ENCODE assay signal across 8 cellular contexts in the genomic region with DNA sequence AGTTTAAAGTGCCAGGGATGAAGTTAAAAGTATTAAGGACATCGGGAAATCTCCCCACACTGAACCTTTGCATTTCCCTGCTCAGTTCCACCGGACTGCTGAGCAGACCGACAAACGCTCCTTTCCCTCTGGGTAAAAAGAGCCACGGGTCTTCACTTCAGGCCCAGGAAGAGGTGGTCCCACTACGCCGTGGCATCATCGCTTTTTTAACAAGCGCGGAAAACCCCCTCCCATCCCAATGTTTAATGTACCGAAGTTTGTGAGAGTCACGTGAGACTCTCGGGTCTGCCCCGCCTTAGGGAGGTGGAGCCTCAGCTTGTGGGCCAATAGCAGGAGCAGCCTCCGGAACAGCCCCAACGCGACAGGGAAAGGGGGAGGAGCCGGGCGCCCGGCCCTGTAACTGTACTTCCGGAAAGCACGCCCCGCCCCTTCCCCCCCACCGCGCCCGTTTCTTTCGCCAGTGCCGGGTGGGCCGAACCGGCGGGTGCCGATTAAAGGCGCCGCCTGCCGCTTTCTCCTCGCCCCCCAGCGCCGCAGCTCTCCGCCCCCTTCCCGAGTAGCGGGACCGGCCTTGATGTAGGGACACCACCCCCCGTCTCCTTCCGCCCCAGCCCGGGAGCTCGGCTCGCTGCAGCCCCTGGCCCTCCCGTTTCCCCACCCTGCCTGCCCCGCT. TPM values are rescaled to one million over a fixed set of nuclear protein-coding genes. Genes with fewer than 3 reads are reported as not detected.
DNase-seq lines count a peak whose midpoint lies in the region; ATAC-seq, FAIRE-seq and TF ChIP-seq lines count a peak whose summit lies in the region.

No MANE protein-coding gene starts in this region.

- WGBS in pancreas, 2 donors, result 1% methylated on average over 40 to 49 of the region's 49 CpGs

- H3K27me3 ChIP-seq in adipocyte (replicated peaks; ENCODE audit: control insufficient read depth, insufficient read depth, low read length) (no peaks in the 10 kb centered on the region), cardiac muscle cell (no peaks in the 10 kb centered on the region), pancreas (no peaks in the 10 kb centered on the region), tibial artery (no peaks in the 10 kb centered on the region)

- H3K9ac ChIP-seq in adipocyte (ENCODE audit: low read length), result peak overlapping the region; percentile 100

- no peaks in the 10 kb centered on the region for H3K36me3 ChIP-seq in adipocyte (ENCODE audit: control insufficient read depth, insufficient read depth, low read length, severe bottlenecking)
- H3K36me3 ChIP-seq in cardiac muscle cell, result no peaks in the 10 kb centered on the region
- H3K36me3 ChIP-seq in pancreas, result no peaks in the 10 kb centered on the region
- H3K36me3 ChIP-seq in tibial artery, result no peaks in the 10 kb centered on the region

- TF ChIP-seq CTCF in cardiac muscle cell (IDR thresholded peaks at IDR 0.05; ENCODE audit: low read depth, low read length), result no peak
- TF ChIP-seq CTCF in pancreas (IDR thresholded peaks at IDR 0.05), result no peak
- TF ChIP-seq CTCF in tibial artery (IDR thresholded peaks at IDR 0.05), result no peak

- DNase-seq in NCI-H1417 treated with DMSO at 0.1 percent for 48 hours (lab: John Stamatoyannopoulos, UW) (peak; percentile 66), SW 1271 (lab: John Stamatoyannopoulos, UW) (peak; percentile 83 to 93), adipocyte (ENCODE audit: low read depth) (peak; percentile 99), cardiac muscle cell (ENCODE audit: low read depth in 1 of 2, low spot score in 1 of 2) (peak; percentile 99), pancreas (peak; percentile 98 to 99 (median 99)), tibial artery (peak; percentile 99)

- H3K27ac ChIP-seq in cardiac muscle cell (peak overlapping the region; percentile 96), pancreas (peak overlapping the region; percentile 95 to 99 (median 98)), tibial artery (peak overlapping the region; percentile 97 to 99)

- H3K4me1 ChIP-seq in adipocyte (ENCODE audit: control insufficient read depth, insufficient read depth, low read length), result peaks cover 6% of the 10 kb centered on the region
- peaks cover 3% of the 10 kb centered on the region for H3K4me1 ChIP-seq in cardiac muscle cell (ENCODE audit: low read depth)
- H3K4me1 ChIP-seq in pancreas, result peaks cover 4 to 11% (median 6%) of the 10 kb centered on the region in 3 donors
- peaks cover 0 to 9% (median 6%) of the 10 kb centered on the region in 4 donors for H3K4me1 ChIP-seq in tibial artery

- TF ChIP-seq POLR2A in GM10847 (IDR thresholded peaks at IDR 0.05; ENCODE audit: extremely low read depth, insufficient read length), result peak; percentile 53

- H3K9me3 ChIP-seq in adipocyte (ENCODE audit: control insufficient read depth, low read length), result no peaks in the 10 kb centered on the region
- no peaks in the 10 kb centered on the region for H3K9me3 ChIP-seq in cardiac muscle cell (ENCODE audit: low read depth)
- no peaks in the 10 kb centered on the region for H3K9me3 ChIP-seq in pancreas
- no peaks in the 10 kb centered on the region for H3K9me3 ChIP-seq in tibial artery

- intact Hi-C loops in pancreas (cut with DNase I) (no loop called here), tibial artery (cut with DNase I; ENCODE audit: low total_unique reads) (loop anchor here (5.0 kb wide), 1 partner anchor 140 kb away; the partner anchor contains the start of genes ACTR1A and SUFU)

- ATAC-seq in HG02678 (IDR thresholded peaks at IDR 0.05; ENCODE audit: unreplicated experiment) (peak; percentile 54), pancreas (peak; percentile 67 to 80 (median 73))

- peak overlapping the region; percentile 100 for H3K4me3 ChIP-seq in adipocyte (ENCODE audit: low read length)
- H3K4me3 ChIP-seq in cardiac muscle cell, result peak overlapping the region; percentile 74
- H3K4me3 ChIP-seq in pancreas, result peak overlapping the region; percentile 65 to 90 (median 84)
- H3K4me3 ChIP-seq in tibial artery, result peak overlapping the region; percentile 86 to 90

- FAIRE-seq in pancreas (lab: Jason Lieb, UNC), result peak; percentile 89

RNA-seq across cellular contexts. Expression of gene TRIM8, which starts 2.3 kb away (rescaled TPM):
- total RNA-seq in cardiac muscle cell, result 100 and 130 TPM in 2 replicates
- 59.8 and 65.6 TPM in 2 replicates for polyA plus RNA-seq in cardiac muscle cell
- total RNA-seq in pancreas, result 100 to 1,000 TPM in 1 of 6 donors, 10 to 100 TPM in 5; 65.2 to 106 (median 76.7) TPM
- polyA plus RNA-seq in pancreas, result 10 to 100 TPM; 42.2 to 53.2 TPM

Comparison
In these comparisons a context has a peak if more than half of its experiments do, and no peak if none do; other contexts are left out.
1. Peak in every context shown above with its lines: DNase-seq, ATAC-seq, H3K4me3 ChIP-seq and H3K27ac ChIP-seq.